Comparison of ENCODE assay signal across 9 cellular contexts in genomic region chr10:7184660-7185366, GRCh38.
DNase-seq lines count a peak whose midpoint lies in the region; ATAC-seq and TF ChIP-seq lines count a peak whose summit lies in the region.
"Had no signal": no experiment of that assay in that cellular context is flagged by ENCODE, and none has a peak within 500 bp of the region (broad histone marks: within the 10 kb centered on the region; RNA-seq: fewer than 3 reads in every experiment).

No MANE protein-coding gene starts in this region.

- POLR2A ChIA-PET in A673 (lab: Charles Lee; ENCODE audit: low non-redundant PET) = no interaction called here

- CTCF ChIA-PET in A673 (lab: Charles Lee) = no interaction called here

- BruUV-seq in A673 (replicated peaks; lab: Mats Ljungman, UMichigan) = no TSS peak

- ATAC-seq in GM19351 (IDR thresholded peaks at IDR 0.05; ENCODE audit: unreplicated experiment) (peak; percentile 72), left ventricle myocardium superior (peak; percentile 61)

- no peak overlapping the region for H3K27ac ChIP-seq in A673 (ENCODE audit: low read depth, low read length, poor library complexity, severe bottlenecking)
- no peak overlapping the region for H3K27ac ChIP-seq in WERI-Rb-1

- TF ChIP-seq CTCF in A673 (conservative IDR thresholded peaks at IDR 0.05; ENCODE audit: low read depth, low read length) (no peak), WERI-Rb-1 (IDR thresholded peaks at IDR 0.05; ENCODE audit: low read depth, low read length) (no peak)

- intact Hi-C loops in left ventricle myocardium superior (cut with micrococcal nuclease) (no loop called here), A673 (cut with micrococcal nuclease; ENCODE audit: unreplicated experiment) (no loop called here)

- DNase-seq in CD1c-positive myeloid dendritic cell (ENCODE audit: extremely low spot score) (peak; percentile 94), NAMALWA (ENCODE audit: low spot score) (peak; percentile 3), left ventricle myocardium superior (no peak), NCI-H128 (lab: John Stamatoyannopoulos, UW; ENCODE audit: unreplicated experiment) (no peak), A673 (ENCODE audit: low spot score) (no peak), NCI-H345 treated with DMSO at 0.1 percent for 48 hours (lab: John Stamatoyannopoulos, UW; ENCODE audit: unreplicated experiment) (no peak), WERI-Rb-1 (no peak)
- DNase-seq: NCI-H2107 had no signal

- no peaks in the 10 kb centered on the region for H3K4me1 ChIP-seq in A673 (ENCODE audit: insufficient read depth, low read length, poor library complexity, severe bottlenecking)

- H3K36me3 ChIP-seq in A673 (ENCODE audit: insufficient read depth, low read length, poor library complexity, severe bottlenecking) = no peaks in the 10 kb centered on the region
- no peaks in the 10 kb centered on the region for H3K36me3 ChIP-seq in WERI-Rb-1

- H3K27me3 ChIP-seq in A673 (replicated peaks; ENCODE audit: insufficient read depth, low read depth, low read length, poor library complexity) (peaks cover 22% of the 10 kb centered on the region), WERI-Rb-1 (ENCODE audit: insufficient read depth, low read depth, severe bottlenecking) (peaks cover 3% of the 10 kb centered on the region)

- H3K9me3 ChIP-seq in A673 (ENCODE audit: low read depth, low read length, poor library complexity, severe bottlenecking) (no peaks in the 10 kb centered on the region), WERI-Rb-1 (ENCODE audit: severe bottlenecking) (no peaks in the 10 kb centered on the region)

- no peak overlapping the region for H3K4me3 ChIP-seq in A673 (ENCODE audit: low read depth, low read length, poor library complexity, severe bottlenecking)
- H3K4me3 ChIP-seq in WERI-Rb-1 (ENCODE audit: low read depth, low read length) = no peak overlapping the region

Comparison
In these comparisons a context has a peak if more than half of its experiments do, and no peak if none do; other contexts are left out.
1. DNase-seq: peak in CD1c-positive myeloid dendritic cell (single experiment) and NAMALWA (single experiment); none in left ventricle myocardium superior (single experiment), NCI-H128 (single experiment), A673 (single experiment), NCI-H345 treated with DMSO at 0.1 percent for 48 hours (single experiment) and WERI-Rb-1 (single experiment).